In the genomic region with DNA sequence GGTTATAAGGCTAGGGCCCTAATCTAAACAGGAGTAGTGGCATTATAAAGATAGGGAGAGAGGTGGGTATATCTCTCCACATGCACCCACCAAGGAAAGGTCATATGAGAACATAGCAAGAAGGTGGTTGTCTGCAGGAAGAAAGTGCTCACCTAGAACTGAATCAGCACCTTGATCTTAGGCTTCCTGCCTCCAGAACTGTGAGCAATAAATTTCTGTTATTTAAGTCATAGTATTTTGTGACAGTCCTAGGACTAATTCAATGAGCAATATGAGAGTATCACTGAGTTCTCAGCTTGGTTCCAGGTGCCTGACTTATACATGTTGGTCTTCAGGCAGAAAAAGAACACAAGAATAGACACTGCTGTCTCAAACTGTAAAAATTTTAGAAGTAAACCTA, we compare ENCODE assay signal across 20 cellular contexts. TPM values are rescaled to one million over a fixed set of nuclear protein-coding genes. Genes with fewer than 3 reads are reported as not detected.
DNase-seq lines count a peak whose midpoint lies in the region; FAIRE-seq lines count a peak whose summit lies in the region.
"Had no signal": no experiment of that assay in that cellular context is flagged by ENCODE, and none has a peak within 500 bp of the region (broad histone marks: within the 10 kb centered on the region; RNA-seq: fewer than 3 reads in every experiment).

No MANE protein-coding gene starts in this region.

- FAIRE-seq in urothelium cell line (lab: Jason Lieb, UNC) = no peak
- FAIRE-seq: A204.1 had no signal

- DNase-seq in activated CD4-positive, alpha-beta memory T cell treated with anti-CD3 and anti-CD28 coated beads for 36 hours = no peak
- no peak for DNase-seq in activated CD4-positive, alpha-beta memory T cell treated with anti-CD3 and anti-CD28 coated beads, Interleukin-2, amount 10 ng/mL, durations not matched to agents 7 days and 5 days
- no peak for DNase-seq in activated naive CD4-positive, alpha-beta T cell treated with Interleukin-2 at 50 U/mL for 16 hours
- no peak for DNase-seq in activated naive CD8-positive, alpha-beta T cell treated with anti-CD3 and anti-CD28 coated beads for 36 hours
- no peak for DNase-seq in DMS53 treated with DMSO at 0.1 percent for 48 hours (lab: John Stamatoyannopoulos, UW; ENCODE audit: unreplicated experiment)
- no peak for DNase-seq in urothelium cell line (ENCODE audit: low spot score)
- DNase-seq: CD4-positive, CD25-positive, alpha-beta regulatory T cell; H7; NCI-H1048; NCI-H1417; NCI-H1694; NCI-H2029 treated with DMSO at 0.1 percent for 48 hours; NCI-H446 treated with DMSO at 0.1 percent for 48 hours; NCI-H526; NCI-H82; NK-92 treated with Interleukin-12 subunit alpha and Interleukin-12 subunit beta, amount 100 ng/mL, for 24 hours; PC-3 had no signal

- no peak overlapping the region for H3K4me3 Mint-ChIP-seq in activated CD4-positive, alpha-beta memory T cell treated with anti-CD3 and anti-CD28 coated beads for 36 hours
- no peak overlapping the region for H3K4me3 Mint-ChIP-seq in activated CD4-positive, alpha-beta memory T cell treated with anti-CD3 and anti-CD28 coated beads, Interleukin-2, amount 10 ng/mL, durations not matched to agents 7 days and 5 days
- H3K4me3 Mint-ChIP-seq in activated naive CD4-positive, alpha-beta T cell treated with anti-CD3 and anti-CD28 coated beads, Interleukin-2, amount 50 U/mL, for 24 hours = peak overlapping the region; percentile 87
- no peak overlapping the region for H3K4me3 Mint-ChIP-seq in activated naive CD8-positive, alpha-beta T cell treated with anti-CD3 and anti-CD28 coated beads for 36 hours
- no peak overlapping the region for H3K4me3 Mint-ChIP-seq in stimulated activated naive CD8-positive, alpha-beta T cell treated with anti-CD3 and anti-CD28 coated beads, Interleukin-15, Interleukin-2, amounts not matched to agents 100 ng/mL and 50 ng/mL, for 24 hours
- H3K4me3 Mint-ChIP-seq: CD4-positive, CD25-positive, alpha-beta regulatory T cell had no signal

- no peaks in the 10 kb centered on the region for H3K9me3 Mint-ChIP-seq in activated CD4-positive, alpha-beta memory T cell treated with anti-CD3 and anti-CD28 coated beads for 36 hours
- H3K9me3 Mint-ChIP-seq in activated CD4-positive, alpha-beta memory T cell treated with anti-CD3 and anti-CD28 coated beads, Interleukin-2, amount 10 ng/mL, durations not matched to agents 7 days and 5 days = no peaks in the 10 kb centered on the region
- peaks cover 11% of the 10 kb centered on the region for H3K9me3 Mint-ChIP-seq in activated naive CD4-positive, alpha-beta T cell treated with anti-CD3 and anti-CD28 coated beads, Interleukin-2, amount 50 U/mL, for 24 hours
- peaks cover 20% of the 10 kb centered on the region for H3K9me3 Mint-ChIP-seq in activated naive CD8-positive, alpha-beta T cell treated with anti-CD3 and anti-CD28 coated beads for 36 hours
- H3K9me3 Mint-ChIP-seq in stimulated activated naive CD8-positive, alpha-beta T cell treated with anti-CD3 and anti-CD28 coated beads, Interleukin-15, Interleukin-2, amounts not matched to agents 100 ng/mL and 50 ng/mL, for 24 hours = peaks cover 5% of the 10 kb centered on the region

- intact Hi-C loops in activated CD4-positive, alpha-beta memory T cell treated with anti-CD3 and anti-CD28 coated beads for 36 hours (cut with micrococcal nuclease) = no loop called here

- no peaks in the 10 kb centered on the region for H3K27me3 Mint-ChIP-seq in activated CD4-positive, alpha-beta memory T cell treated with anti-CD3 and anti-CD28 coated beads for 36 hours
- H3K27me3 Mint-ChIP-seq in activated CD4-positive, alpha-beta memory T cell treated with anti-CD3 and anti-CD28 coated beads, Interleukin-2, amount 10 ng/mL, durations not matched to agents 7 days and 5 days = no peaks in the 10 kb centered on the region
- H3K27me3 Mint-ChIP-seq in activated naive CD4-positive, alpha-beta T cell treated with anti-CD3 and anti-CD28 coated beads, Interleukin-2, amount 50 U/mL, for 24 hours = no peaks in the 10 kb centered on the region
- H3K27me3 Mint-ChIP-seq in activated naive CD8-positive, alpha-beta T cell treated with anti-CD3 and anti-CD28 coated beads for 36 hours = no peaks in the 10 kb centered on the region
- H3K27me3 Mint-ChIP-seq in stimulated activated naive CD8-positive, alpha-beta T cell treated with anti-CD3 and anti-CD28 coated beads, Interleukin-15, Interleukin-2, amounts not matched to agents 100 ng/mL and 50 ng/mL, for 24 hours = no peaks in the 10 kb centered on the region
- H3K27me3 Mint-ChIP-seq: CD4-positive, CD25-positive, alpha-beta regulatory T cell had no signal

- POLR2A ChIA-PET in activated CD4-positive, alpha-beta memory T cell treated with anti-CD3 and anti-CD28 coated beads for 36 hours (lab: Charles Lee) = interaction anchor here (1.2 kb wide), 2 partner anchors 53 to 66 kb away, joined by 3 read pairs; no protein-coding TSS in a partner anchor
- POLR2A ChIA-PET in activated CD4-positive, alpha-beta memory T cell treated with anti-CD3 and anti-CD28 coated beads, Interleukin-2, amount 10 ng/mL, durations not matched to agents 7 days and 5 days (lab: Charles Lee) = no interaction called here

- peaks cover 53% of the 10 kb centered on the region for H3K4me1 Mint-ChIP-seq in activated CD4-positive, alpha-beta memory T cell treated with anti-CD3 and anti-CD28 coated beads for 36 hours (ENCODE audit: low read depth)
- H3K4me1 Mint-ChIP-seq in activated CD4-positive, alpha-beta memory T cell treated with anti-CD3 and anti-CD28 coated beads, Interleukin-2, amount 10 ng/mL, durations not matched to agents 7 days and 5 days = peaks cover 39% of the 10 kb centered on the region
- peaks cover 63% of the 10 kb centered on the region for H3K4me1 Mint-ChIP-seq in activated naive CD4-positive, alpha-beta T cell treated with anti-CD3 and anti-CD28 coated beads, Interleukin-2, amount 50 U/mL, for 24 hours
- peaks cover 41% of the 10 kb centered on the region for H3K4me1 Mint-ChIP-seq in activated naive CD8-positive, alpha-beta T cell treated with anti-CD3 and anti-CD28 coated beads for 36 hours
- H3K4me1 Mint-ChIP-seq in stimulated activated naive CD8-positive, alpha-beta T cell treated with anti-CD3 and anti-CD28 coated beads, Interleukin-15, Interleukin-2, amounts not matched to agents 100 ng/mL and 50 ng/mL, for 24 hours (ENCODE audit: low read depth) = peaks cover 63% of the 10 kb centered on the region

- H3K36me3 Mint-ChIP-seq in activated CD4-positive, alpha-beta memory T cell treated with anti-CD3 and anti-CD28 coated beads for 36 hours = no peaks in the 10 kb centered on the region
- peaks cover 2% of the 10 kb centered on the region for H3K36me3 Mint-ChIP-seq in activated CD4-positive, alpha-beta memory T cell treated with anti-CD3 and anti-CD28 coated beads, Interleukin-2, amount 10 ng/mL, durations not matched to agents 7 days and 5 days (ENCODE audit: low read depth)
- peaks cover 2% of the 10 kb centered on the region for H3K36me3 Mint-ChIP-seq in activated naive CD4-positive, alpha-beta T cell treated with anti-CD3 and anti-CD28 coated beads, Interleukin-2, amount 50 U/mL, for 24 hours
- peaks cover 22% of the 10 kb centered on the region for H3K36me3 Mint-ChIP-seq in activated naive CD8-positive, alpha-beta T cell treated with anti-CD3 and anti-CD28 coated beads for 36 hours
- peaks cover under 1% of the 10 kb centered on the region for H3K36me3 Mint-ChIP-seq in stimulated activated naive CD8-positive, alpha-beta T cell treated with anti-CD3 and anti-CD28 coated beads, Interleukin-15, Interleukin-2, amounts not matched to agents 100 ng/mL and 50 ng/mL, for 24 hours (ENCODE audit: low read depth)
- H3K36me3 Mint-ChIP-seq: CD4-positive, CD25-positive, alpha-beta regulatory T cell had no signal

- CTCF ChIA-PET in activated CD4-positive, alpha-beta memory T cell treated with anti-CD3 and anti-CD28 coated beads for 36 hours (lab: Charles Lee) = no interaction called here
- CTCF ChIA-PET in activated CD4-positive, alpha-beta memory T cell treated with anti-CD3 and anti-CD28 coated beads, Interleukin-2, amount 10 ng/mL, durations not matched to agents 7 days and 5 days (lab: Charles Lee) = no interaction called here

- peak overlapping the region; percentile 56 for H3K27ac Mint-ChIP-seq in activated CD4-positive, alpha-beta memory T cell treated with anti-CD3 and anti-CD28 coated beads for 36 hours
- no peak overlapping the region for H3K27ac Mint-ChIP-seq in activated CD4-positive, alpha-beta memory T cell treated with anti-CD3 and anti-CD28 coated beads, Interleukin-2, amount 10 ng/mL, durations not matched to agents 7 days and 5 days
- H3K27ac Mint-ChIP-seq in activated naive CD4-positive, alpha-beta T cell treated with anti-CD3 and anti-CD28 coated beads, Interleukin-2, amount 50 U/mL, for 24 hours = peak overlapping the region; percentile 97
- peak overlapping the region; percentile 36 for H3K27ac Mint-ChIP-seq in activated naive CD8-positive, alpha-beta T cell treated with anti-CD3 and anti-CD28 coated beads for 36 hours
- peak overlapping the region; percentile 65 for H3K27ac Mint-ChIP-seq in stimulated activated naive CD8-positive, alpha-beta T cell treated with anti-CD3 and anti-CD28 coated beads, Interleukin-15, Interleukin-2, amounts not matched to agents 100 ng/mL and 50 ng/mL, for 24 hours

RNA-seq across cellular contexts. Expression of gene MRPL39, which starts 51.8 kb away (rescaled TPM):
- 10 to 100 TPM; 71.7 to 73.6 TPM for total RNA-seq in activated CD4-positive, alpha-beta memory T cell treated with anti-CD3 and anti-CD28 coated beads for 36 hours
- 10 to 100 TPM; 36.5 to 37.8 TPM for total RNA-seq in activated CD4-positive, alpha-beta memory T cell treated with anti-CD3 and anti-CD28 coated beads, Interleukin-2, amount 10 ng/mL, durations not matched to agents 7 days and 5 days
- 10 to 100 TPM; 86.1 to 86.2 TPM for total RNA-seq in activated naive CD8-positive, alpha-beta T cell treated with anti-CD3 and anti-CD28 coated beads for 36 hours
